19 cellular contexts compared by ENCODE assay signal in the genomic region with DNA sequence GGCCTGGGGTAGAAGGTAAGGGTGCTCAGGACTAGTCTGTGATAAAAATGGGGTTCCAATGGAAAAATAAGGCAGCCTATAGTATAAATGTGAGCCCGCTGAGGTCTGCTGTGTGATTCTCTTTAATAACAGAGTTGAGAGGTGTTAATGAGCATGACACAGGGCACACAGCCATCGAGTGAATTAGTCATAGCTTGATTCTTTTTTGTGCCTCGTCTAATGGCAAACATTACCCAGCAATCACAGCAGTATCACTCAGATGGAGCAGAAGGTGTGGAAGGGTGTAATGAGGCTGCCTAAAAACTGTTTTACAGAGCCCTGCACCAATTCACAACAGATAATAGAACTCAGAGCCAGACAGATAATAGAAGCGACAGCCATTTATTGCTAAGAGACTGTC.
DNase-seq lines count a peak whose midpoint lies in the region; ATAC-seq and TF ChIP-seq lines count a peak whose summit lies in the region.
"Had no signal": no experiment of that assay in that cellular context is flagged by ENCODE, and none has a peak within 500 bp of the region (broad histone marks: within the 10 kb centered on the region; RNA-seq: fewer than 3 reads in every experiment).

No MANE protein-coding gene starts in this region.

- 22% methylated on average over 4 of the region's 4 CpGs for WGBS in SK-N-SH (ENCODE audit: low lambda C conversion rate)

- H3F3A ChIP-seq in SK-N-SH (replicated peaks; ENCODE audit: insufficient read depth), result no peaks in the 10 kb centered on the region

- H3K9me3 ChIP-seq in SK-N-SH (no peaks in the 10 kb centered on the region), vagina (no peaks in the 10 kb centered on the region)
- H3K9me3 ChIP-seq: HAP-1, MG63 had no signal

- no peaks in the 10 kb centered on the region for H3K9me2 ChIP-seq in SK-N-SH

- no peak overlapping the region for H3K9ac ChIP-seq in SK-N-SH

- TF ChIP-seq POLR2A in vagina (IDR thresholded peaks at IDR 0.05), result no peak

- POLR2A ChIA-PET in SK-N-SH (lab: Yijun Ruan, JAX), result no interaction called here

- H3K4me1 ChIP-seq in SK-N-SH (ENCODE audit: control insufficient read depth in 1 of 2, insufficient read depth in 2 of 2, low read depth in 1 of 2, low read length in 1 of 2) (no peaks in the 10 kb centered on the region), vagina (no peaks in the 10 kb centered on the region)
- H3K4me1 ChIP-seq: HAP-1 had no signal

- H3K36me3 ChIP-seq in SK-N-SH (replicated peaks in 1 of 2; ENCODE audit: control insufficient read depth in 1 of 2, insufficient read depth in 2 of 2, low read length in 1 of 2) (no peaks in the 10 kb centered on the region), vagina (no peaks in the 10 kb centered on the region)
- H3K36me3 ChIP-seq: HAP-1, MG63 had no signal

- no peaks in the 10 kb centered on the region for H3K27me3 ChIP-seq in SK-N-SH (ENCODE audit: insufficient read depth)
- H3K27me3 ChIP-seq in vagina, result no peaks in the 10 kb centered on the region

- H4K20me1 ChIP-seq in SK-N-SH (ENCODE audit: insufficient read depth), result no peaks in the 10 kb centered on the region

- no peak for DNase-seq in SK-N-SH
- peak; percentile 63 to 91 for DNase-seq in NCI-H2081 (lab: John Stamatoyannopoulos, UW)
- DNase-seq in cerebellum (ENCODE audit: low spot score), result peak; percentile 23
- DNase-seq in activated CD8-positive, alpha-beta memory T cell treated with anti-CD3 and anti-CD28 coated beads for 24 hours, result no peak
- no peak for DNase-seq in vagina (ENCODE audit: extremely low spot score in 2 of 2)
- DNase-seq: CD4-positive, alpha-beta memory T cell; DMS153; GDM1; IMR-90; MG63; NCI-H1105; NCI-H187 treated with DMSO at 0.1 percent for 48 hours; NCI-H82; PC-3; RPMI8226; SHP77 treated with DMSO at 0.1 percent for 48 hours had no signal

- H3K4me3 ChIP-seq in SK-N-SH (ENCODE audit: low read depth in 2 of 2, low read length in 1 of 2) (no peak overlapping the region), vagina (no peak overlapping the region)
- H3K4me3 ChIP-seq: HAP-1, MG63 had no signal

- no peak overlapping the region for H3K4me2 ChIP-seq in SK-N-SH

- 0 out of 2 replicates have a peak overlapping the region, but pooled peaks have one; percentile 29 for H2AFZ ChIP-seq in SK-N-SH (ENCODE audit: low read depth)

- intact Hi-C loops in vagina (cut with DNase I), result no loop called here

- no peak for TF ChIP-seq RAD21 in SK-N-SH (IDR thresholded peaks at IDR 0.05; ENCODE audit: low read length)

- ATAC-seq in SK-N-SH treated with all-trans-retinoic acid at 6 μM for 48 hours (no peak), GM21786 (IDR thresholded peaks at IDR 0.05; ENCODE audit: unreplicated experiment) (no peak)
- ATAC-seq: PC-3 had no signal

- CTCF ChIA-PET in SK-N-SH (lab: Yijun Ruan, JAX), result interaction anchor here (1.2 to 1.6 kb wide), 2 partner anchors 9 to 41 kb away, joined by 3 read pairs; no protein-coding TSS in a partner anchor

- TF ChIP-seq CTCF in SK-N-SH (IDR thresholded peaks at IDR 0.05), result no peak
- no peak for TF ChIP-seq CTCF in vagina (IDR thresholded peaks at IDR 0.05)

- H3K27ac ChIP-seq in SK-N-SH (ENCODE audit: low read depth in 2 of 2, low read length in 1 of 2) (no peak overlapping the region), vagina (no peak overlapping the region)

- TF ChIP-seq EP300 in SK-N-SH (IDR thresholded peaks at IDR 0.05; ENCODE audit: borderline replicate concordance in 1 of 2, low read depth in 1 of 2, low read length in 1 of 2), result no peak

- H3K79me2 ChIP-seq in SK-N-SH (ENCODE audit: insufficient read depth), result no peaks in the 10 kb centered on the region

TF ChIP-seq in SK-N-SH, 30 proteins besides CTCF, POLR2A, EP300 and RAD21 (continues in another document):
- TF ChIP-seq SIN3A (IDR thresholded peaks at IDR 0.05; ENCODE audit: borderline replicate concordance, low read depth, low read length) (no peak), SMC3 (IDR thresholded peaks at IDR 0.05; ENCODE audit: low read depth, low read length) (no peak), TAF1 (IDR thresholded peaks at IDR 0.05; ENCODE audit: borderline replicate concordance, low read depth, low read length) (no peak), EZH2phosphoT487 (IDR thresholded peaks at IDR 0.05; ENCODE audit: borderline replicate concordance, low read depth) (no peak), RCOR1 (IDR thresholded peaks at IDR 0.05; ENCODE audit: low read length) (no peak), RFX5 (IDR thresholded peaks at IDR 0.05; ENCODE audit: low read length) (no peak), YY1 (IDR thresholded peaks at IDR 0.05; ENCODE audit: low read depth) (no peak), GABPA (IDR thresholded peaks at IDR 0.05; ENCODE audit: low read depth) (no peak), MEF2A (IDR thresholded peaks at IDR 0.05; ENCODE audit: borderline replicate concordance, low read depth) (no peak), JUND (IDR thresholded peaks at IDR 0.05) (no peak), POLR2AphosphoS5 (IDR thresholded peaks at IDR 0.05; ENCODE audit: low read depth, low read length) (no peak), FOSL2 (IDR thresholded peaks at IDR 0.05; ENCODE audit: borderline replicate concordance, low read depth) (no peak)
- TF ChIP-seq, protein P1, sequence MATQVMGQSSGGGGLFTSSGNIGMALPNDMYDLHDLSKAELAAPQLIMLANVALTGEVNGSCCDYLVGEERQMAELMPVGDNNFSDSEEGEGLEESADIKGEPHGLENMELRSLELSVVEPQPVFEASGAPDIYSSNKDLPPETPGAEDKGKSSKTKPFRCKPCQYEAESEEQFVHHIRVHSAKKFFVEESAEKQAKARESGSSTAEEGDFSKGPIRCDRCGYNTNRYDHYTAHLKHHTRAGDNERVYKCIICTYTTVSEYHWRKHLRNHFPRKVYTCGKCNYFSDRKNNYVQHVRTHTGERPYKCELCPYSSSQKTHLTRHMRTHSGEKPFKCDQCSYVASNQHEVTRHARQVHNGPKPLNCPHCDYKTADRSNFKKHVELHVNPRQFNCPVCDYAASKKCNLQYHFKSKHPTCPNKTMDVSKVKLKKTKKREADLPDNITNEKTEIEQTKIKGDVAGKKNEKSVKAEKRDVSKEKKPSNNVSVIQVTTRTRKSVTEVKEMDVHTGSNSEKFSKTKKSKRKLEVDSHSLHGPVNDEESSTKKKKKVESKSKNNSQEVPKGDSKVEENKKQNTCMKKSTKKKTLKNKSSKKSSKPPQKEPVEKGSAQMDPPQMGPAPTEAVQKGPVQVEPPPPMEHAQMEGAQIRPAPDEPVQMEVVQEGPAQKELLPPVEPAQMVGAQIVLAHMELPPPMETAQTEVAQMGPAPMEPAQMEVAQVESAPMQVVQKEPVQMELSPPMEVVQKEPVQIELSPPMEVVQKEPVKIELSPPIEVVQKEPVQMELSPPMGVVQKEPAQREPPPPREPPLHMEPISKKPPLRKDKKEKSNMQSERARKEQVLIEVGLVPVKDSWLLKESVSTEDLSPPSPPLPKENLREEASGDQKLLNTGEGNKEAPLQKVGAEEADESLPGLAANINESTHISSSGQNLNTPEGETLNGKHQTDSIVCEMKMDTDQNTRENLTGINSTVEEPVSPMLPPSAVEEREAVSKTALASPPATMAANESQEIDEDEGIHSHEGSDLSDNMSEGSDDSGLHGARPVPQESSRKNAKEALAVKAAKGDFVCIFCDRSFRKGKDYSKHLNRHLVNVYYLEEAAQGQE (IDR thresholded peaks at IDR 0.05; ENCODE audit: low read depth, low read length), result no peak

TF ChIP-seq in SK-N-SH treated with all-trans-retinoic acid at 6 μM for 48 hours, 23 proteins besides CTCF, POLR2A, EP300 and RAD21:
- TF ChIP-seq ZFP3 (CRISPR knock-in tag; IDR thresholded peaks at IDR 0.05) (no peak), ZFP30 (CRISPR knock-in tag; IDR thresholded peaks at IDR 0.05) (no peak)
- TF ChIP-seq, protein P2, sequence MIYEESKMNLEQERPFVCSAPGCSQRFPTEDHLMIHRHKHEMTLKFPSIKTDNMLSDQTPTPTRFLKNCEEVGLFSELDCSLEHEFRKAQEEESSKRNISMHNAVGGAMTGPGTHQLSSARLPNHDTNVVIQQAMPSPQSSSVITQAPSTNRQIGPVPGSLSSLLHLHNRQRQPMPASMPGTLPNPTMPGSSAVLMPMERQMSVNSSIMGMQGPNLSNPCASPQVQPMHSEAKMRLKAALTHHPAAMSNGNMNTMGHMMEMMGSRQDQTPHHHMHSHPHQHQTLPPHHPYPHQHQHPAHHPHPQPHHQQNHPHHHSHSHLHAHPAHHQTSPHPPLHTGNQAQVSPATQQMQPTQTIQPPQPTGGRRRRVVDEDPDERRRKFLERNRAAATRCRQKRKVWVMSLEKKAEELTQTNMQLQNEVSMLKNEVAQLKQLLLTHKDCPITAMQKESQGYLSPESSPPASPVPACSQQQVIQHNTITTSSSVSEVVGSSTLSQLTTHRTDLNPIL (CRISPR knock-in tag; IDR thresholded peaks at IDR 0.05; ENCODE audit: low read depth), result no peak

Comparison
In these comparisons a context has a peak if more than half of its experiments do, and no peak if none do; other contexts are left out.
1. DNase-seq: peak in NCI-H2081 (2 of 2) and cerebellum (single experiment); none in SK-N-SH (single experiment), activated CD8-positive, alpha-beta memory T cell treated with anti-CD3 and anti-CD28 coated beads for 24 hours (single experiment) and vagina (0 of 2).